ENCODE assay signal across 1 cellular context in genomic region chr19:11580665-11581418, GRCh38.
TF ChIP-seq lines count a peak whose summit lies in the region.

No MANE protein-coding gene starts in this region.

TF ChIP-seq in endothelial cell of umbilical vein, 7 proteins besides CTCF, POLR2A, EP300 and RAD21:
- peak; percentile 35 for TF ChIP-seq GATA2 (IDR thresholded peaks at IDR 0.05; ENCODE audit: insufficient read depth, insufficient read length, low read depth, low read length)
- TF ChIP-seq EZH2 (IDR thresholded peaks at IDR 0.05; ENCODE audit: borderline replicate concordance, low read depth, low read length, severe bottlenecking) = no peak
- no peak for TF ChIP-seq JUN (IDR thresholded peaks at IDR 0.05; ENCODE audit: borderline replicate concordance, insufficient read depth, insufficient read length, low read depth)
- TF ChIP-seq FOS (IDR thresholded peaks at IDR 0.05; ENCODE audit: borderline replicate concordance, insufficient read depth, low read length) = peak; percentile 25
- TF ChIP-seq MAX (IDR thresholded peaks at IDR 0.05; ENCODE audit: insufficient read depth, insufficient read length) = no peak
- TF ChIP-seq POLR2AphosphoS5 (IDR thresholded peaks at IDR 0.05; ENCODE audit: insufficient read depth, low read depth, low read length) = no peak
- no peak for TF ChIP-seq MYC (IDR thresholded peaks at IDR 0.05; ENCODE audit: low read depth, low read length)
